11 cellular contexts compared by ENCODE assay signal in the genomic region with DNA sequence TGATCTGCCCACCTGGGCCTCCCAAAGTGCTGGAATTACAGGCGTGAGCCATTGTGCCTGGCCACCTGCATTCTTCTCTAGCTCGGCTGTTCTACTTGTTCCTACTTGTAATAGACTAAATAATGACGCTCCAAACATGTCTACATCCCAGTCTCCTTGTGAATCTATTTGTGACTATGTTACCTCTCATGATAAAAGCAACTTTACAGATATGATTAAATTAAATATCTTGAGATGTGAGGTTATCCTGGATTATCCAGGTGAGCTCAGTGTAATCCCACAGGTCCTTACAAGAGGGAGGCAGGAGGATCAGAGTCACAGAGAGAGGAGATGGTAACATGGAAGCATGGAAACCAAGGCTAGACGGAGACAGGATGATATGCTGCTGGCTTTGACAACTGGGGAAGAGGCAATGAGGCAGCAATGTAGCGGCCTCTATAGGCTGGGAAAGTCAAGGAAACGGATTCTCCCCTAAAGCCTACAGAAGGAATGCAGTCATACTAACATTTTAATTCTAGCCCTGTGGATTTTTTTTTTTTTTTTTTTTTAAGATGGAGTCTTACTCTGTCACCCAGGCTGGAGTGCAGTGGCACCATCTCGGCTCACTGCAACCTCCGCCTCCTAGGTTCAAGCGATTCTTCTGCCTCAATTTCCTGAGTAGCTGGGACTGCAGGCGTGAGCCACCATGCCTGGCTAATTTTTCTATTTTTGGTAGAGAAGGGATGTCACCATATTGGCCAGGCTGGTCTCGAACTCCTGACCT. TPM values are rescaled to one million over a fixed set of nuclear protein-coding genes. Genes with fewer than 3 reads are reported as not detected.
DNase-seq lines count a peak whose midpoint lies in the region; ATAC-seq and TF ChIP-seq lines count a peak whose summit lies in the region.
"Had no signal": no experiment of that assay in that cellular context is flagged by ENCODE, and none has a peak within 500 bp of the region (broad histone marks: within the 10 kb centered on the region; RNA-seq: fewer than 3 reads in every experiment).

No MANE protein-coding gene starts in this region.

- H3K27me3 Mint-ChIP-seq in endodermal cell (ENCODE audit: insufficient read depth), result no peaks in the 10 kb centered on the region

- H3K27me3 ChIP-seq in endodermal cell (ENCODE audit: control insufficient read depth, insufficient read depth, low read length, poor library complexity, severe bottlenecking), result no peaks in the 10 kb centered on the region
- H3K27me3 ChIP-seq: tibial nerve had no signal

- H3K27ac Mint-ChIP-seq in endodermal cell, result no peak overlapping the region

- H3K36me3 ChIP-seq in endodermal cell (ENCODE audit: control insufficient read depth, insufficient read depth, low read length), result no peaks in the 10 kb centered on the region
- H3K36me3 ChIP-seq: tibial nerve had no signal

- H3K9ac ChIP-seq in endodermal cell (ENCODE audit: extremely low read depth, low read length, poor library complexity, severe bottlenecking), result no peak overlapping the region

- no peak for ATAC-seq in sciatic nerve

- H3K4me3 Mint-ChIP-seq in endodermal cell, result no peak overlapping the region

- H3K4me1 ChIP-seq in endodermal cell (ENCODE audit: control insufficient read depth, insufficient read depth, low read length), result no peaks in the 10 kb centered on the region

- peak; percentile 40 to 54 for DNase-seq in SHP77 (lab: John Stamatoyannopoulos, UW)
- no peak for DNase-seq in SHP77 treated with DMSO at 0.1 percent for 48 hours (lab: John Stamatoyannopoulos, UW)
- peak; percentile 16 for DNase-seq in NCI-H748 treated with DMSO at 0.1 percent for 48 hours (lab: John Stamatoyannopoulos, UW)
- DNase-seq in endodermal cell, result peak; percentile 82
- DNase-seq in retinal pigment epithelial cell (ENCODE audit: low read depth), result no peak
- DNase-seq in stimulated activated CD4-positive, alpha-beta T cell treated with anti-CD3 and anti-CD28 coated beads, Interleukin-4, amount 100 ng/mL, for 24 hours, result no peak
- DNase-seq in sciatic nerve (ENCODE audit: low spot score), result no peak
- DNase-seq in cardiac septum (ENCODE audit: low spot score), result no peak

- H3K27ac ChIP-seq in endodermal cell (ENCODE audit: low read depth, low read length), result no peak overlapping the region
- H3K27ac ChIP-seq: SK-N-MC, tibial nerve had no signal

- TF ChIP-seq CTCF in endodermal cell (conservative IDR thresholded peaks at IDR 0.05) (peak; percentile 76), retinal pigment epithelial cell (conservative IDR thresholded peaks at IDR 0.05; ENCODE audit: low read depth, low read length) (peak; percentile 52)

- no peaks in the 10 kb centered on the region for H3K9me3 ChIP-seq in endodermal cell (ENCODE audit: control insufficient read depth, low read length)
- H3K9me3 ChIP-seq: tibial nerve had no signal

- H3K4me3 ChIP-seq in endodermal cell (ENCODE audit: low read length) (no peak overlapping the region), retinal pigment epithelial cell (ENCODE audit: low read length) (no peak overlapping the region)
- H3K4me3 ChIP-seq: SK-N-MC, tibial nerve had no signal

- 58 to 68% methylated on average over 3 to 10 of the region's 11 CpGs for WGBS in endodermal cell (ENCODE audit: insufficient coverage in 1 of 2, insufficient read length in 1 of 2), 2 experiments

- intact Hi-C loops in sciatic nerve (cut with DNase I) (loop anchor here (5.0 kb wide), 1 partner anchor 102 kb away; a partner anchor contains a TSS), cardiac septum (cut with DNase I) (loop anchor here (5.0 kb wide), 1 partner anchor 287 kb away; a partner anchor contains a TSS)

- H3K36me3 Mint-ChIP-seq in endodermal cell (ENCODE audit: low read depth), result no peaks in the 10 kb centered on the region
- H3K36me3 Mint-ChIP-seq: CD14-positive monocyte had no signal

- H3K9me3 Mint-ChIP-seq in endodermal cell, result no peaks in the 10 kb centered on the region
- H3K9me3 Mint-ChIP-seq: CD14-positive monocyte had no signal

- H3K4me1 Mint-ChIP-seq in endodermal cell, result no peaks in the 10 kb centered on the region

RNA-seq across cellular contexts. Expression of a gene that starts 5.0 kb away (rescaled TPM):
- 100 to 1,000 TPM; 168 to 177 TPM for total RNA-seq in endodermal cell
- 102 TPM for polyA plus RNA-seq in endodermal cell (2013, experiment 1 of 2)
- polyA plus RNA-seq in endodermal cell (2013, experiment 2 of 2), result 102 TPM
- total RNA-seq in sciatic nerve, result 127 TPM
- 25.3 TPM for total RNA-seq in cardiac septum

RNA-seq across cellular contexts. Expression of a gene that starts 11.3 kb away (rescaled TPM):
- total RNA-seq in endodermal cell (1,000 to 10,000 TPM; 1,194 to 1,262 TPM), sciatic nerve (1,106 TPM), cardiac septum (564 TPM)
- 2,291 TPM for polyA plus RNA-seq in endodermal cell (2013, experiment 1 of 2)
- 2,039 TPM for polyA plus RNA-seq in endodermal cell (2013, experiment 2 of 2)

RNA-seq across cellular contexts. Expression of a gene that starts 39.7 kb away (rescaled TPM):
- total RNA-seq in endodermal cell (10 to 100 TPM; 14.6 to 15.0 TPM), sciatic nerve (25.6 TPM), cardiac septum (10.4 TPM)
- polyA plus RNA-seq in endodermal cell (2013, experiment 1 of 2), result 17.2 TPM
- polyA plus RNA-seq in endodermal cell (2013, experiment 2 of 2), result 16.7 TPM

Comparison
In these comparisons a context has a peak if more than half of its experiments do, and no peak if none do; other contexts are left out.
1. DNase-seq: peak in SHP77 (2 of 2), NCI-H748 treated with DMSO at 0.1 percent for 48 hours (single experiment) and endodermal cell (single experiment); none in SHP77 treated with DMSO at 0.1 percent for 48 hours (single experiment), retinal pigment epithelial cell (single experiment), stimulated activated CD4-positive, alpha-beta T cell treated with anti-CD3 and anti-CD28 coated beads, Interleukin-4, amount 100 ng/mL, for 24 hours (single experiment), sciatic nerve (single experiment) and cardiac septum (single experiment).